In the genomic region with DNA sequence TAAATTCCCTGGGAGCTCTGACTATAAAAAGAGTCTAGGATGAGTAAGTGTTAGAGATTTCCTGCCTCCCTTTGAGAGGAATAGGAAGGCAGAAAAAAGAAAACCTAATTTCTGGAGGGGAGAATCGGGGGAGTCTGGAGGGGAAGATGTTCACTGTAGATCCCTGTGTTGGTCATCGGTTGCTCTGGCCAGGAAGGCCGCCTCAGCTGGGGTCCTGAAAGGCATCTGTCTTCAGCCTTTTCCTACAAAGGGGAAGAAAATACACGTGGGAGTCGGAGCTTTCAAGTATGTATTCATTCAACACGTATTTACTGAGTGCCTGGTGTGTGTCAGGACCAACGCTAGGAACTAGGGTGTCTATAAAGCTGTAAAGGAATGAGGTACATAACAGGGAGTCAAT, we compare ENCODE assay signal across 17 cellular contexts.
DNase-seq lines count a peak whose midpoint lies in the region; FAIRE-seq and TF ChIP-seq lines count a peak whose summit lies in the region.
"Had no signal": no experiment of that assay in that cellular context is flagged by ENCODE, and none has a peak within 500 bp of the region (broad histone marks: within the 10 kb centered on the region; RNA-seq: fewer than 3 reads in every experiment).

No MANE protein-coding gene starts in this region.

- H3K27ac ChIP-seq in Karpas-422 (ENCODE audit: low read length): no peak overlapping the region
- H3K27ac ChIP-seq: BLaER1 treated with 17β-estradiol and CSF1 and Interleukin-3, amounts not matched to agents 10 nM and 100 nM; HL-60; Peyer's patch had no signal

- no peak for FAIRE-seq in bronchial epithelial cell (lab: Jason Lieb, UNC)

- no peak for TF ChIP-seq CTCF in bronchial epithelial cell (IDR thresholded peaks at IDR 0.05; ENCODE audit: insufficient read depth, low read length, severe bottlenecking)

- H3K4me3 ChIP-seq in bronchial epithelial cell (ENCODE audit: low read depth, low read length): no peak overlapping the region
- no peak overlapping the region for H3K4me3 ChIP-seq in Karpas-422 (ENCODE audit: low read length)
- H3K4me3 ChIP-seq: BLaER1 treated with 17β-estradiol and CSF1 and Interleukin-3, amounts not matched to agents 10 nM and 100 nM; Peyer's patch had no signal

- H4K20me1 ChIP-seq in Karpas-422 (ENCODE audit: insufficient read depth, low read depth, low read length): no peaks in the 10 kb centered on the region
- H4K20me1 ChIP-seq: BLaER1 treated with 17β-estradiol and CSF1 and Interleukin-3, amounts not matched to agents 10 nM and 100 nM had no signal

- H2AFZ ChIP-seq in Karpas-422 (ENCODE audit: low read length): no peak overlapping the region

- no peak overlapping the region for H3K9ac ChIP-seq in Karpas-422 (ENCODE audit: low read length)
- H3K9ac ChIP-seq: BLaER1 treated with 17β-estradiol and CSF1 and Interleukin-3, amounts not matched to agents 10 nM and 100 nM; SK-N-SH had no signal

- no peaks in the 10 kb centered on the region for H3K9me2 ChIP-seq in Karpas-422 (replicated peaks; ENCODE audit: insufficient read depth, low read length)
- H3K9me2 ChIP-seq: SK-N-SH had no signal

- H3K36me3 ChIP-seq in bronchial epithelial cell (ENCODE audit: control insufficient read depth, insufficient read depth, low read length): no peaks in the 10 kb centered on the region
- no peaks in the 10 kb centered on the region for H3K36me3 ChIP-seq in Karpas-422 (ENCODE audit: insufficient read depth, low read length)

- H3K9me3 ChIP-seq in Karpas-422 (ENCODE audit: low read length): no peaks in the 10 kb centered on the region
- H3K9me3 ChIP-seq: BLaER1 treated with 17β-estradiol and CSF1 and Interleukin-3, amounts not matched to agents 10 nM and 100 nM; Peyer's patch; SK-N-SH had no signal

- H3K4me2 ChIP-seq in Karpas-422 (ENCODE audit: low read depth, low read length, poor library complexity, severe bottlenecking): no peak overlapping the region
- H3K4me2 ChIP-seq: SK-N-SH had no signal

- DNase-seq in HT1080 (ENCODE audit: low read depth): peak; percentile 59
- peak; percentile 1 for DNase-seq in bronchial epithelial cell (ENCODE audit: low read depth)
- DNase-seq in myocyte (ENCODE audit: low read depth): peak; percentile 50
- DNase-seq in iPS-NIHi11 (ENCODE audit: low spot score): no peak
- DNase-seq in epidermal melanocyte (ENCODE audit: insufficient read length, low spot score): no peak
- DNase-seq in SIG-M5 treated with dmso at 0.1 percent for 504 hours (lab: John Stamatoyannopoulos, UW; ENCODE audit: unreplicated experiment): no peak
- no peak for DNase-seq in Karpas-422
- DNase-seq: Calu3; CD8-positive, alpha-beta T cell; HCEC 1CT; NCI-H1105; NCI-H2081; Peyer's patch; SHP77; SK-N-SH had no signal

- no peaks in the 10 kb centered on the region for H3K79me2 ChIP-seq in Karpas-422 (ENCODE audit: low read length)

- H3K4me1 ChIP-seq in Karpas-422 (ENCODE audit: low read length): peaks cover 10% of the 10 kb centered on the region
- H3K4me1 ChIP-seq: Peyer's patch had no signal

- H3K27me3 ChIP-seq in bronchial epithelial cell (ENCODE audit: control insufficient read depth, insufficient read depth, low read length) (no peaks in the 10 kb centered on the region), Karpas-422 (ENCODE audit: low read length) (no peaks in the 10 kb centered on the region)
- H3K27me3 ChIP-seq: BLaER1 treated with 17β-estradiol and CSF1 and Interleukin-3, amounts not matched to agents 10 nM and 100 nM; Peyer's patch had no signal

Comparison
In these comparisons a context has a peak if more than half of its experiments do, and no peak if none do; other contexts are left out.
1. DNase-seq: peak in HT1080 (single experiment), bronchial epithelial cell (single experiment) and myocyte (single experiment); none in iPS-NIHi11 (single experiment), epidermal melanocyte (single experiment), SIG-M5 treated with dmso at 0.1 percent for 504 hours (single experiment) and Karpas-422 (single experiment).